20 cellular contexts compared by ENCODE assay signal in the genomic region with DNA sequence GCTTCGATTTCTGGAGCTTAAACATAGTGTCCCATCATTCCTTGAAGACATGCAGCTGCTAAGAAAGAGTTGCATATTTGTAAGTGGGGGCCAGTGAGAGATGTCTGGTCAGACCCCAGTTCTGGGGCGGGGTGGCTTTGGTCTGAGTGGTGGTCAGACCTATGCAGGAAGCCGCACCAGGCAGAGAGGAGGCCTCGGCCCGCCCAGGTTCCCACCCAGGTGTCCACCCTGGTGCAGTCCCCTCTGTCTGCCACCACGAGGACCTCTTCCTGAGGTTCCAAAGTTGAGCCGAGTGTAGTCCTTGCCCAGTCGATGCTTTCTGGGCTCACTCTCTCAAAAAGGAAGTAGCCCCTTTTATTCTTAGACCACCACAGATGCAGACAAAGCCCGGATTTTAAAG.
DNase-seq lines count a peak whose midpoint lies in the region; ATAC-seq and TF ChIP-seq lines count a peak whose summit lies in the region.
"Had no signal": no experiment of that assay in that cellular context is flagged by ENCODE, and none has a peak within 500 bp of the region (broad histone marks: within the 10 kb centered on the region; RNA-seq: fewer than 3 reads in every experiment).

No MANE protein-coding gene starts in this region.

- H3K9me3 Mint-ChIP-seq in activated T-cell treated with anti-CD3 and anti-CD28 coated beads, Interleukin-2, amount 50 U/mL, for 24 hours, result no peaks in the 10 kb centered on the region
- no peaks in the 10 kb centered on the region for H3K9me3 Mint-ChIP-seq in activated T-cell treated with anti-CD3 and anti-CD28 coated beads, Interleukin-2, amount 50 U/mL, for 4 hours
- H3K9me3 Mint-ChIP-seq: CD4-positive, CD25-positive, alpha-beta regulatory T cell; CD8-positive, alpha-beta T cell had no signal

- no peaks in the 10 kb centered on the region for H3K27me3 Mint-ChIP-seq in activated T-cell treated with anti-CD3 and anti-CD28 coated beads, Interleukin-2, amount 50 U/mL, for 24 hours
- peaks cover 3% of the 10 kb centered on the region for H3K27me3 Mint-ChIP-seq in activated T-cell treated with anti-CD3 and anti-CD28 coated beads, Interleukin-2, amount 50 U/mL, for 4 hours (ENCODE audit: low read depth)

- H3K4me1 ChIP-seq in left ventricle myocardium inferior (peaks cover 21% of the 10 kb centered on the region), foreskin keratinocyte (peaks cover 3% of the 10 kb centered on the region), upper lobe of right lung (no peaks in the 10 kb centered on the region)
- H3K4me1 ChIP-seq: BLaER1 had no signal

- no peak overlapping the region for H3K4me3 Mint-ChIP-seq in activated T-cell treated with anti-CD3 and anti-CD28 coated beads, Interleukin-2, amount 50 U/mL, for 24 hours
- no peak overlapping the region for H3K4me3 Mint-ChIP-seq in activated T-cell treated with anti-CD3 and anti-CD28 coated beads, Interleukin-2, amount 50 U/mL, for 4 hours
- H3K4me3 Mint-ChIP-seq: B cell; CD4-positive, CD25-positive, alpha-beta regulatory T cell; CD8-positive, alpha-beta T cell had no signal

- H3K36me3 ChIP-seq in left ventricle myocardium inferior (no peaks in the 10 kb centered on the region), upper lobe of right lung (no peaks in the 10 kb centered on the region)
- H3K36me3 ChIP-seq: BLaER1 had no signal

- H3K4me3 ChIP-seq in left ventricle myocardium inferior, result no peak overlapping the region
- H3K4me3 ChIP-seq in upper lobe of right lung, result no peak overlapping the region
- H3K4me3 ChIP-seq: BLaER1, GM23248 had no signal

- DNase-seq in activated T-cell treated with anti-CD3 and anti-CD28 coated beads, Interleukin-2, amount 50 U/mL, for 24 hours, result peak; percentile 11
- DNase-seq in activated T-cell treated with anti-CD3 and anti-CD28 coated beads, Interleukin-2, amount 50 U/mL, for 4 hours, result no peak
- no peak for DNase-seq in left ventricle myocardium inferior
- DNase-seq in Right ventricle myocardium superior, result no peak
- no peak for DNase-seq in foreskin keratinocyte
- peak; percentile 41 for DNase-seq in upper lobe of right lung
- DNase-seq in SW480 (ENCODE audit: low spot score), result no peak
- no peak for DNase-seq in NOMO-1 treated with dmso at 0.1 percent for 144 hours (lab: John Stamatoyannopoulos, UW; ENCODE audit: unreplicated experiment)
- DNase-seq: Caco-2; CD4-positive, CD25-positive, alpha-beta regulatory T cell; CD8-positive, alpha-beta T cell; DMS153; DND-41; GM23248; H7; HCEC 1CT had no signal

- H3K27ac Mint-ChIP-seq in activated T-cell treated with anti-CD3 and anti-CD28 coated beads, Interleukin-2, amount 50 U/mL, for 24 hours, result no peak overlapping the region
- H3K27ac Mint-ChIP-seq: B cell; CD4-positive, CD25-positive, alpha-beta regulatory T cell; CD8-positive, alpha-beta T cell had no signal

- TF ChIP-seq CTCF in left ventricle myocardium inferior (IDR thresholded peaks at IDR 0.05; ENCODE audit: borderline replicate concordance) (no peak), foreskin keratinocyte (conservative IDR thresholded peaks at IDR 0.05) (no peak), upper lobe of right lung (IDR thresholded peaks at IDR 0.05) (no peak)

- H3K9me3 ChIP-seq in left ventricle myocardium inferior (replicated peaks) (no peaks in the 10 kb centered on the region), upper lobe of right lung (no peaks in the 10 kb centered on the region)
- H3K9me3 ChIP-seq: BLaER1, Caco-2 had no signal

- no peaks in the 10 kb centered on the region for H3K27me3 ChIP-seq in left ventricle myocardium inferior (ENCODE audit: low read depth)
- no peaks in the 10 kb centered on the region for H3K27me3 ChIP-seq in foreskin keratinocyte
- H3K27me3 ChIP-seq in upper lobe of right lung, result no peaks in the 10 kb centered on the region
- H3K27me3 ChIP-seq: BLaER1 had no signal

- H3K27ac ChIP-seq in left ventricle myocardium inferior (replicated peaks), result peak overlapping the region; percentile 63
- peak overlapping the region; percentile 49 for H3K27ac ChIP-seq in foreskin keratinocyte
- no peak overlapping the region for H3K27ac ChIP-seq in upper lobe of right lung
- H3K27ac ChIP-seq: 22Rv1, BLaER1, C4-2B, GM23248 had no signal

- intact Hi-C loops in left ventricle myocardium inferior (cut with micrococcal nuclease), result no loop called here
- intact Hi-C loops in Right ventricle myocardium superior (cut with DNase I), result no loop called here
- intact Hi-C loops in upper lobe of right lung (cut with DNase I), result no loop called here

- no peak for ATAC-seq in activated T-cell treated with anti-CD3 and anti-CD28 coated beads, Interleukin-2, amount 50 U/mL, for 4 hours
- ATAC-seq in Right ventricle myocardium superior (ENCODE audit: poor library complexity) (no peak), foreskin keratinocyte (no peak), upper lobe of right lung (no peak)
- ATAC-seq: CD8-positive, alpha-beta T cell had no signal

- H3K4me1 Mint-ChIP-seq in activated T-cell treated with anti-CD3 and anti-CD28 coated beads, Interleukin-2, amount 50 U/mL, for 24 hours (ENCODE audit: low read depth), result peaks cover 13% of the 10 kb centered on the region
- H3K4me1 Mint-ChIP-seq in activated T-cell treated with anti-CD3 and anti-CD28 coated beads, Interleukin-2, amount 50 U/mL, for 4 hours (ENCODE audit: low read depth), result no peaks in the 10 kb centered on the region
- H3K4me1 Mint-ChIP-seq: B cell; CD4-positive, CD25-positive, alpha-beta regulatory T cell had no signal

- H3K36me3 Mint-ChIP-seq in activated T-cell treated with anti-CD3 and anti-CD28 coated beads, Interleukin-2, amount 50 U/mL, for 24 hours (ENCODE audit: low read depth), result no peaks in the 10 kb centered on the region
- no peaks in the 10 kb centered on the region for H3K36me3 Mint-ChIP-seq in activated T-cell treated with anti-CD3 and anti-CD28 coated beads, Interleukin-2, amount 50 U/mL, for 4 hours (ENCODE audit: insufficient read depth)
- H3K36me3 Mint-ChIP-seq: CD4-positive, CD25-positive, alpha-beta regulatory T cell; CD8-positive, alpha-beta T cell had no signal

Comparison
In these comparisons a context has a peak if more than half of its experiments do, and no peak if none do; other contexts are left out.
1. DNase-seq: peak in activated T-cell treated with anti-CD3 and anti-CD28 coated beads, Interleukin-2, amount 50 U/mL, for 24 hours (single experiment) and upper lobe of right lung (single experiment); none in activated T-cell treated with anti-CD3 and anti-CD28 coated beads, Interleukin-2, amount 50 U/mL, for 4 hours (single experiment), left ventricle myocardium inferior (single experiment), Right ventricle myocardium superior (single experiment), foreskin keratinocyte (0 of 2), SW480 (single experiment) and NOMO-1 treated with dmso at 0.1 percent for 144 hours (single experiment).